ENCODE assay signal across 13 cellular contexts in genomic region chr13:23673354-23673753, GRCh38.
DNase-seq lines count a peak whose midpoint lies in the region; ATAC-seq, FAIRE-seq and TF ChIP-seq lines count a peak whose summit lies in the region.
"Had no signal": no experiment of that assay in that cellular context is flagged by ENCODE, and none has a peak within 500 bp of the region (broad histone marks: within the 10 kb centered on the region; RNA-seq: fewer than 3 reads in every experiment).

No MANE protein-coding gene starts in this region.

- no peak overlapping the region for H3K27ac Mint-ChIP-seq in T-cell
- H3K27ac Mint-ChIP-seq: activated CD4-positive, alpha-beta memory T cell treated with anti-CD3 and anti-CD28 coated beads for 36 hours had no signal

- no peaks in the 10 kb centered on the region for H3K9me3 Mint-ChIP-seq in T-cell
- H3K9me3 Mint-ChIP-seq: activated CD4-positive, alpha-beta memory T cell treated with anti-CD3 and anti-CD28 coated beads for 36 hours had no signal

- H3K27me3 Mint-ChIP-seq in T-cell, result peaks cover 4 to 10% of the 10 kb centered on the region in 2 donors

- H3K27me3 ChIP-seq in AG04450 (ENCODE audit: control insufficient read depth, insufficient read depth, low read length), result no peaks in the 10 kb centered on the region
- H3K27me3 ChIP-seq in esophagus muscularis mucosa, result no peaks in the 10 kb centered on the region
- no peaks in the 10 kb centered on the region for H3K27me3 ChIP-seq in lung (ENCODE audit: control insufficient read depth, insufficient read depth)
- peaks cover 0 to 2% of the 10 kb centered on the region in 2 donors for H3K27me3 ChIP-seq in small intestine (ENCODE audit: control insufficient read depth in 2 of 2, insufficient read depth in 2 of 2, low read length in 2 of 2)
- H3K27me3 ChIP-seq: BLaER1 treated with 17β-estradiol and CSF1 and Interleukin-3, amounts not matched to agents 10 nM and 100 nM; SJSA1 had no signal

- WGBS in esophagus muscularis mucosa, result 28% methylated on average over 4 of the region's 4 CpGs
- WGBS in lung, 2 donors, result 64 to 81% methylated on average over 4 of the region's 4 CpGs
- 62 to 67% (median 66%) methylated on average over 4 of the region's 4 CpGs for WGBS in small intestine, 3 donors

- in situ Hi-C loops in GM13977 (cut with MboI; ENCODE audit: low pct_unique_long_range_greater_than_20kb, low sequenced_read_pairs, unreplicated experiment), result no loop called here

- no peaks in the 10 kb centered on the region for H3K36me3 Mint-ChIP-seq in T-cell
- H3K36me3 Mint-ChIP-seq: activated CD4-positive, alpha-beta memory T cell treated with anti-CD3 and anti-CD28 coated beads for 36 hours had no signal

- no peak for TF ChIP-seq EP300 in esophagus muscularis mucosa (IDR thresholded peaks at IDR 0.05)

- CTCF ChIA-PET in AG04450 (lab: Charles Lee), result interaction anchor here (0.9 kb wide), 1 partner anchor 18 kb away, joined by 6 read pairs; no protein-coding TSS in a partner anchor
- CTCF ChIA-PET in T-cell (lab: Charles Lee), result no interaction called here

- POLR2A ChIA-PET in AG04450 (lab: Yijun Ruan, JAX) (interaction anchor here (0.6 to 2.7 kb wide), 18 partner anchors 8 to 215 kb away, joined by 3 to 17 read pairs (median 4); partner anchors contain the start of gene MIPEP), T-cell (lab: Charles Lee) (no interaction called here)

- H3K4me3 ChIP-seq in AG04450 (ENCODE audit: low read depth, low read length) (no peak overlapping the region), esophagus muscularis mucosa (no peak overlapping the region), lung (no peak overlapping the region), small intestine (ENCODE audit: low read depth in 1 of 2, low read length in 2 of 2) (no peak overlapping the region)
- H3K4me3 ChIP-seq: BLaER1 treated with 17β-estradiol and CSF1 and Interleukin-3, amounts not matched to agents 10 nM and 100 nM; SJSA1 had no signal

- intact Hi-C loops in esophagus muscularis mucosa (cut with DNase I), result no loop called here

- FAIRE-seq in small intestine (lab: Jason Lieb, UNC), result no peak

- ATAC-seq in lung (ENCODE audit: insufficient read depth, low FRiP score) (no peak), T-cell (replicated peaks in 1 of 4) (no peak), GM18909 (IDR thresholded peaks at IDR 0.05; ENCODE audit: poor library complexity, unreplicated experiment) (no peak)

- no peak for TF ChIP-seq POLR2A in esophagus muscularis mucosa (IDR thresholded peaks at IDR 0.05; ENCODE audit: low read depth)

- H3K4me3 Mint-ChIP-seq in T-cell, result no peak overlapping the region
- H3K4me3 Mint-ChIP-seq: activated CD4-positive, alpha-beta memory T cell treated with anti-CD3 and anti-CD28 coated beads for 36 hours had no signal

- TF ChIP-seq CTCF in AG04450 (IDR thresholded peaks at IDR 0.05; ENCODE audit: low read depth, low read length) (no peak), esophagus muscularis mucosa (IDR thresholded peaks at IDR 0.05) (no peak), lung (IDR thresholded peaks at IDR 0.05; ENCODE audit: control extremely low read depth, extremely low read depth) (no peak), GM13977 (IDR thresholded peaks at IDR 0.05; ENCODE audit: extremely low read depth, insufficient read depth, missing control alignments) (no peak)

- no peaks in the 10 kb centered on the region for H3K4me1 Mint-ChIP-seq in T-cell

- DNase-seq in AG04450 (ENCODE audit: low read depth, low spot score), result peak; percentile 95
- peak; percentile 45 for DNase-seq in NCI-H226
- DNase-seq in esophagus muscularis mucosa (ENCODE audit: extremely low spot score), result peak; percentile 55
- DNase-seq in lung (ENCODE audit: low spot score), result peak; percentile 36
- no peak for DNase-seq in GM13977 (ENCODE audit: low spot score)
- DNase-seq in small intestine, result no peak
- no peak for DNase-seq in T-cell
- DNase-seq: activated CD4-positive, alpha-beta memory T cell treated with anti-CD3 and anti-CD28 coated beads for 36 hours; aorta; NCI-H1092 had no signal

- H3K9me3 ChIP-seq in AG04450 (ENCODE audit: control insufficient read depth, insufficient read depth, low read length) (peaks cover 8% of the 10 kb centered on the region; the same call in 1 of the 2 replicates), esophagus muscularis mucosa (no peaks in the 10 kb centered on the region), lung (ENCODE audit: control insufficient read depth in 2 of 2, insufficient read depth in 1 of 2, low read length in 1 of 2) (no peaks in the 10 kb centered on the region), small intestine (ENCODE audit: control insufficient read depth, low read depth) (no peaks in the 10 kb centered on the region)
- H3K9me3 ChIP-seq: SJSA1 had no signal

- H3K4me1 ChIP-seq in esophagus muscularis mucosa (peaks cover 8 to 30% (median 20%) of the 10 kb centered on the region in 4 donors), lung (ENCODE audit: control insufficient read depth in 2 of 2, insufficient read depth in 2 of 2, low read length in 2 of 2) (peaks cover 0 to 1% of the 10 kb centered on the region in 2 donors), small intestine (ENCODE audit: control insufficient read depth in 2 of 2, insufficient read depth in 1 of 2, low read depth in 1 of 2, low read length in 1 of 2) (no peaks in the 10 kb centered on the region)
- H3K4me1 ChIP-seq: BLaER1 treated with 17β-estradiol and CSF1 and Interleukin-3, amounts not matched to agents 10 nM and 100 nM had no signal

- H3K27ac ChIP-seq in AG04450 (ENCODE audit: low read depth, low read length) (peak overlapping the region; percentile 96), esophagus muscularis mucosa (replicated peaks in 1 of 4) (peak overlapping the region in 3 of 4 donors; percentile 41 to 53 (median 46)), lung (ENCODE audit: low read depth in 1 of 2, low read length in 1 of 2) (peak overlapping the region in 1 of 2 donors; percentile 36), small intestine (ENCODE audit: low read depth in 1 of 2, low read length in 1 of 2) (no peak overlapping the region)
- H3K27ac ChIP-seq: BLaER1 treated with 17β-estradiol and CSF1 and Interleukin-3, amounts not matched to agents 10 nM and 100 nM; SJSA1 had no signal

- no peaks in the 10 kb centered on the region for H3K36me3 ChIP-seq in esophagus muscularis mucosa
- peaks cover 0 to 4% of the 10 kb centered on the region in 2 donors for H3K36me3 ChIP-seq in lung (ENCODE audit: control insufficient read depth in 2 of 2, insufficient read depth in 2 of 2, low read length in 2 of 2)
- H3K36me3 ChIP-seq in small intestine (ENCODE audit: control insufficient read depth in 2 of 2, insufficient read depth in 2 of 2, low read length in 2 of 2), result no peaks in the 10 kb centered on the region
- H3K36me3 ChIP-seq: BLaER1 treated with 17β-estradiol and CSF1 and Interleukin-3, amounts not matched to agents 10 nM and 100 nM; SJSA1 had no signal

Comparison
In these comparisons a context has a peak if more than half of its experiments do, and no peak if none do; other contexts are left out.
1. DNase-seq: peak in AG04450 (single experiment), NCI-H226 (single experiment), esophagus muscularis mucosa (single experiment) and lung (single experiment); none in GM13977 (single experiment), small intestine (single experiment) and T-cell (0 of 34).
2. H3K27ac ChIP-seq: peak in AG04450 (single experiment) and esophagus muscularis mucosa (3 of 4); none in small intestine (0 of 2).